ENCODE assay signal across 9 cellular contexts in the genomic region with DNA sequence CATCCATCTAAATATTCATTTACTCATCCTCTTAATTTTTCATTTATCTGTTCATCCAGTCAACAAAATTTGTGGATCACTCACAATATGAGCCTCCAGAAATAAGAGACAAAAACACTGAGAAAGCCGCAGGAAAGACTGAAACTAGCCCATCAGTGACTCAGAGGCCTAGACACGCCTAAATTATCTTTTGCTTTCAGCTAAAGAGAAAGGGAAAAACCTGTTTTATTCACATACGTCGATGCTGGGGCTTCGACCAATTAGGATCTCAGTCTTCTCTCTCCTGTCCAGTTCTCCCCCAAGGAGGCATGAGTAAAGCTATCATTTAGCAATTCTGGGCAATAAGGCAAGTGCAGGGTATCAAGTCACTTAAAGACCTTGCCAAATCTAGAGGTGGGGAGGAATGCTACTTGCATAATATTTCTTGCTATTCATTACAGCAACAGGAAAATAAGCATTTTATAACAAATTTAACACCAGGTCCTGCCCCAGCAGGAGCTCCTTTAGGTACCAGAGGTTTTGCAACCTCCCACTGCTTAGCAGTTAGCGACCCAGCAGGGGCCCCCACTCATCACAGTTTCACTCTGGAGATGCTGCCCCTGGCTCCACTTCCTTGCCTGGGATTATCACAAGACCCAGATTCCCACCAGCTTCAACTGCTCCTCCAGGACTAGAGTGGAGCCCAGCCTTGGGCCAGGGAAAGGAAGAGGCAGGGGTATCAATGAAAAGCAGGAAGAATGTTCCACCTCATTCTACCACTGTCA. TPM values are rescaled to one million over a fixed set of nuclear protein-coding genes. Genes with fewer than 3 reads are reported as not detected.
A peak's percentile ranks its signal among the peaks of the same experiment; 100 is the strongest.
DNase-seq lines count a peak whose midpoint lies in the region; ATAC-seq and TF ChIP-seq lines count a peak whose summit lies in the region.
"Had no signal": no experiment of that assay in that cellular context is flagged by ENCODE, and none has a peak within 500 bp of the region (broad histone marks: within the 10 kb centered on the region; RNA-seq: fewer than 3 reads in every experiment).

No MANE protein-coding gene starts in this region.

- no peak overlapping the region for H3K4me3 Mint-ChIP-seq in natural killer cell

- H3K27me3 Mint-ChIP-seq in natural killer cell (ENCODE audit: low read depth in 2 of 2) = peaks cover 12 to 21% of the 10 kb centered on the region in 2 donors

- no peaks in the 10 kb centered on the region for H3K4me1 Mint-ChIP-seq in natural killer cell

- H3K27ac Mint-ChIP-seq in natural killer cell = no peak overlapping the region

- intact Hi-C loops in natural killer cell (cut with micrococcal nuclease) = no loop called here

- TF ChIP-seq CTCF in natural killer cell (IDR thresholded peaks at IDR 0.05) = no peak

- ATAC-seq in GM18909 (IDR thresholded peaks at IDR 0.05; ENCODE audit: poor library complexity, unreplicated experiment) (peak; percentile 59), esophagus mucosa (peak; percentile 93), HG03139 (IDR thresholded peaks at IDR 0.05; ENCODE audit: unreplicated experiment) (no peak), natural killer cell (no peak), GM21360 (IDR thresholded peaks at IDR 0.05; ENCODE audit: unreplicated experiment) (no peak)

- H3K36me3 Mint-ChIP-seq in natural killer cell = no peaks in the 10 kb centered on the region

- DNase-seq in COR-L47 (lab: John Stamatoyannopoulos, UW) = peak; percentile 26
- peak; percentile 7 for DNase-seq in M059J (ENCODE audit: low read depth)
- DNase-seq in natural killer cell = no peak
- no peak for DNase-seq in GM19238 (ENCODE audit: insufficient read length, low spot score)
- DNase-seq: NCI-H2029 treated with DMSO at 0.1 percent for 48 hours had no signal

- peaks cover 0 to 3% of the 10 kb centered on the region in 2 donors for H3K9me3 Mint-ChIP-seq in natural killer cell

RNA-seq across cellular contexts. Expression of a gene that starts 30.1 kb away (rescaled TPM):
- total RNA-seq in M059J (2014; rRNA removed; shearing (Covaris generic)) = 8.1 and 11.0 TPM in 2 replicates
- total RNA-seq in esophagus mucosa (120 TPM), natural killer cell (10 to 100 TPM in 2 of 3 donors, 1 to 10 TPM in 1; 9.8 to 45.4 (median 10.5) TPM)

Comparison
In these comparisons a context has a peak if more than half of its experiments do, and no peak if none do; other contexts are left out.
1. DNase-seq: peak in COR-L47 (single experiment) and M059J (single experiment); none in natural killer cell (single experiment) and GM19238 (single experiment).
2. ATAC-seq: peak in GM18909 (single experiment) and esophagus mucosa (single experiment); none in HG03139 (single experiment), natural killer cell (0 of 3) and GM21360 (single experiment).